15 cellular contexts compared by ENCODE assay signal in genomic region chr9:94916956-94917355, GRCh38.
DNase-seq lines count a peak whose midpoint lies in the region; ATAC-seq and TF ChIP-seq lines count a peak whose summit lies in the region.
"Had no signal": no experiment of that assay in that cellular context is flagged by ENCODE, and none has a peak within 500 bp of the region (broad histone marks: within the 10 kb centered on the region; RNA-seq: fewer than 3 reads in every experiment).

No MANE protein-coding gene starts in this region.

- no peak for TF ChIP-seq CTCF in chondrocyte (IDR thresholded peaks at IDR 0.05)
- no peak for TF ChIP-seq CTCF in osteocyte (IDR thresholded peaks at IDR 0.05)

- H3K27ac Mint-ChIP-seq in chondrocyte (ENCODE audit: unreplicated experiment) (peak overlapping the region; percentile 78), osteocyte (ENCODE audit: unreplicated experiment) (peak overlapping the region; percentile 69)
- H3K27ac Mint-ChIP-seq: activated CD4-positive, alpha-beta T cell treated with anti-CD3 and anti-CD28 coated beads for 36 hours; activated T-cell treated with anti-CD3 and anti-CD28 coated beads, Interleukin-2, amount 50 U/mL, for 72 hours; effector memory CD8-positive, alpha-beta T cell; T-helper 1 cell treated with Interleukin-12 subunit alpha and Interleukin-12 subunit beta and Interleukin-4 antibody, amounts not matched to agents 30 μg/mL and 1 μg/mL, for 36 hours had no signal

- DNase-seq in DMS53 treated with DMSO at 0.1 percent for 48 hours (lab: John Stamatoyannopoulos, UW; ENCODE audit: unreplicated experiment) (peak; percentile 54), NCI-H510A (lab: John Stamatoyannopoulos, UW) (peak; percentile 63), chondrocyte (ENCODE audit: low spot score) (no peak), osteocyte (ENCODE audit: extremely low spot score, unreplicated experiment) (no peak), foreskin melanocyte (no peak)
- no peak for DNase-seq in central memory CD4-positive, alpha-beta T cell
- DNase-seq: activated CD4-positive, alpha-beta T cell treated with anti-CD3 and anti-CD28 coated beads for 36 hours; activated T-cell treated with anti-CD3 and anti-CD28 coated beads, Interleukin-2, amount 50 U/mL, for 72 hours; effector memory CD8-positive, alpha-beta T cell; NCI-H187 treated with DMSO at 0.1 percent for 48 hours; Peyer's patch; stimulated activated CD4-positive, alpha-beta T cell treated with anti-CD3 and anti-CD28 coated beads, Interleukin-2, amount 100 ng/mL, for 48 hours had no signal

- H3K27me3 Mint-ChIP-seq in chondrocyte (ENCODE audit: low read depth) (no peaks in the 10 kb centered on the region), osteocyte (ENCODE audit: unreplicated experiment) (no peaks in the 10 kb centered on the region)
- H3K27me3 Mint-ChIP-seq: activated CD4-positive, alpha-beta T cell treated with anti-CD3 and anti-CD28 coated beads for 36 hours; effector memory CD8-positive, alpha-beta T cell had no signal

- H3K36me3 Mint-ChIP-seq in chondrocyte (ENCODE audit: low read depth): no peaks in the 10 kb centered on the region
- peaks cover 1% of the 10 kb centered on the region for H3K36me3 Mint-ChIP-seq in osteocyte (ENCODE audit: unreplicated experiment)

- peaks cover 4% of the 10 kb centered on the region for H3K9me3 Mint-ChIP-seq in chondrocyte (ENCODE audit: low read depth)
- no peaks in the 10 kb centered on the region for H3K9me3 Mint-ChIP-seq in osteocyte (ENCODE audit: unreplicated experiment)
- H3K9me3 Mint-ChIP-seq: activated T-cell treated with anti-CD3 and anti-CD28 coated beads, Interleukin-2, amount 50 U/mL, for 72 hours; effector memory CD8-positive, alpha-beta T cell; T-helper 1 cell treated with Interleukin-12 subunit alpha and Interleukin-12 subunit beta and Interleukin-4 antibody, amounts not matched to agents 30 μg/mL and 1 μg/mL, for 36 hours had no signal

- no peak for ATAC-seq in GM21360 (IDR thresholded peaks at IDR 0.05; ENCODE audit: unreplicated experiment)
- ATAC-seq in GM19324 (IDR thresholded peaks at IDR 0.05; ENCODE audit: low FRiP score, unreplicated experiment): no peak
- ATAC-seq: activated CD4-positive, alpha-beta T cell treated with anti-CD3 and anti-CD28 coated beads for 36 hours; activated T-cell treated with anti-CD3 and anti-CD28 coated beads, Interleukin-2, amount 50 U/mL, for 72 hours; effector memory CD8-positive, alpha-beta T cell had no signal

- H3K4me3 Mint-ChIP-seq in chondrocyte (ENCODE audit: unreplicated experiment) (no peak overlapping the region), osteocyte (ENCODE audit: unreplicated experiment) (no peak overlapping the region)
- H3K4me3 Mint-ChIP-seq: activated CD4-positive, alpha-beta T cell treated with anti-CD3 and anti-CD28 coated beads for 36 hours; activated T-cell treated with anti-CD3 and anti-CD28 coated beads, Interleukin-2, amount 50 U/mL, for 72 hours; effector memory CD8-positive, alpha-beta T cell; T-helper 1 cell treated with Interleukin-12 subunit alpha and Interleukin-12 subunit beta and Interleukin-4 antibody, amounts not matched to agents 30 μg/mL and 1 μg/mL, for 36 hours had no signal

- H3K4me1 Mint-ChIP-seq in chondrocyte (ENCODE audit: low read depth) (peaks cover 91% of the 10 kb centered on the region), osteocyte (ENCODE audit: unreplicated experiment) (peaks cover 86% of the 10 kb centered on the region)
- H3K4me1 Mint-ChIP-seq: activated CD4-positive, alpha-beta T cell treated with anti-CD3 and anti-CD28 coated beads for 36 hours had no signal

Comparison
In these comparisons a context has a peak if more than half of its experiments do, and no peak if none do; other contexts are left out.
1. DNase-seq: peak in DMS53 treated with DMSO at 0.1 percent for 48 hours (single experiment) and NCI-H510A (single experiment); none in chondrocyte (single experiment), osteocyte (single experiment), foreskin melanocyte (single experiment) and central memory CD4-positive, alpha-beta T cell (single experiment).